Comparison of ENCODE assay signal across 37 cellular contexts in genomic region chr2:144748443-144748842, GRCh38.
"Had no signal": no experiment of that assay in that cellular context is flagged by ENCODE, and none has a peak within 500 bp of the region (broad histone marks: within the 10 kb centered on the region; RNA-seq: fewer than 3 reads in every experiment).

No MANE protein-coding gene starts in this region.

- H3K27ac Mint-ChIP-seq: activated B cell treated with CpG ODN at 0.5 μM for 24 hours; activated CD4-positive, alpha-beta memory T cell treated with anti-CD3 and anti-CD28 coated beads for 36 hours; activated CD4-positive, alpha-beta T cell treated with anti-CD3 and anti-CD28 coated beads, Interleukin-2, amount 10 ng/mL, durations not matched to agents 24 days and 14 days; activated CD8-positive, alpha-beta T cell treated with anti-CD3 and anti-CD28 coated beads for 36 hours; activated naive CD4-positive, alpha-beta T cell treated with anti-CD3 and anti-CD28 coated beads for 36 hours; activated naive CD8-positive, alpha-beta T cell; activated naive CD8-positive, alpha-beta T cell treated with anti-CD3 and anti-CD28 coated beads, Interleukin-2, amount 10 ng/mL, durations not matched to agents 7 days and 5 days; activated naive CD8-positive, alpha-beta T cell treated with anti-CD3 and anti-CD28 coated beads, Interleukin-2, amount 50 U/mL, for 24 hours; activated T-cell treated with anti-CD3 and anti-CD28 coated beads, Interleukin-2, amount 50 U/mL, for 72 hours; activated T-helper 1 cell treated with anti-CD3 and anti-CD28 coated beads, Interleukin-12 subunit alpha, Interleukin-12 subunit beta, Interleukin-2, Interleukin-4 antibody, amounts not matched to agents 30 ng/mL and 10 ng/mL and 1 ng/mL, durations not matched to agents 14 hours and 24 hours and 36 hours; activated T-helper 17 cell treated with anti-CD3 and anti-CD28 coated beads, Interleukin-2, amount 50 U/mL, for 72 hours; brain; T-helper 1 cell treated with Interleukin-12 subunit alpha and Interleukin-12 subunit beta and Interleukin-4 antibody, amounts not matched to agents 30 μg/mL and 1 μg/mL, for 36 hours; T-helper 2 cell treated with Interferon-gamma antibody and Interleukin-4, amounts not matched to agents 5 μg/mL and 100 μg/mL, for 36 hours had no signal

- ATAC-seq: activated CD8-positive, alpha-beta T cell treated with anti-CD3 and anti-CD28 coated beads for 36 hours; activated naive CD8-positive, alpha-beta T cell treated with anti-CD3 and anti-CD28 coated beads, Interleukin-2, amount 50 U/mL, for 24 hours; activated T-cell treated with anti-CD3 and anti-CD28 coated beads, Interleukin-2, amount 50 U/mL, for 4 hours; activated T-cell treated with anti-CD3 and anti-CD28 coated beads, Interleukin-2, amount 50 U/mL, for 72 hours; activated T-helper 17 cell treated with anti-CD3 and anti-CD28 coated beads, Interleukin-2, amount 50 U/mL, for 72 hours had no signal

- H3K27me3 ChIP-seq: ascending aorta, cardiac muscle cell had no signal

- DNase-seq: activated B cell treated with CpG ODN at 0.5 μM for 24 hours; activated CD4-positive, alpha-beta memory T cell treated with anti-CD3 and anti-CD28 coated beads for 36 hours; activated CD4-positive, alpha-beta T cell treated with anti-CD3 and anti-CD28 coated beads for 4 hours; activated CD4-positive, alpha-beta T cell treated with anti-CD3 and anti-CD28 coated beads, Interleukin-2, amount 10 ng/mL, durations not matched to agents 24 days and 14 days; activated CD4-positive, alpha-beta T cell treated with anti-CD3 and anti-CD28 coated beads, Interleukin-2, amount 50 U/mL, for 1 hour; activated CD4-positive, alpha-beta T cell treated with anti-CD3 and anti-CD28 coated beads, Interleukin-2, amount 50 U/mL, for 4 hours; activated CD4-positive, CD25-positive, alpha-beta regulatory T cell treated with anti-CD3 and anti-CD28 coated beads, Interleukin-2, amount 50 U/mL, for 72 hours; activated CD8-positive, alpha-beta memory T cell treated with anti-CD3 and anti-CD28 coated beads, Interleukin-2, amount 50 U/mL, for 4 hours; activated CD8-positive, alpha-beta T cell treated with anti-CD3 and anti-CD28 coated beads for 36 hours; activated effector memory CD4-positive, alpha-beta T cell treated with anti-CD3 and anti-CD28 coated beads, Interleukin-2, amount 50 U/mL, for 16 hours; activated gamma-delta T cell treated with Interleukin-2 at 50 U/mL for 16 hours; activated naive CD4-positive, alpha-beta T cell; activated naive CD4-positive, alpha-beta T cell treated with anti-CD3 and anti-CD28 coated beads for 36 hours; activated naive CD4-positive, alpha-beta T cell treated with anti-CD3 and anti-CD28 coated beads, Interleukin-2, amount 50 U/mL, for 16 hours; activated naive CD8-positive, alpha-beta T cell treated with anti-CD3 and anti-CD28 coated beads, Interleukin-2, amount 10 ng/mL, durations not matched to agents 7 days and 5 days; activated naive CD8-positive, alpha-beta T cell treated with anti-CD3 and anti-CD28 coated beads, Interleukin-2, amount 50 U/mL, for 24 hours; activated T-cell treated with anti-CD3 and anti-CD28 coated beads for 4 hours; activated T-cell treated with anti-CD3 and anti-CD28 coated beads, Interleukin-2, amount 50 U/mL, for 1 hour; activated T-cell treated with anti-CD3 and anti-CD28 coated beads, Interleukin-2, amount 50 U/mL, for 4 hours; activated T-cell treated with anti-CD3 and anti-CD28 coated beads, Interleukin-2, amount 50 U/mL, for 72 hours; amygdala; anterior cingulate cortex; caudate nucleus; cerebellar nuclear complex; T-helper 1 cell; T-helper 2 cell; T-helper 9 cell had no signal

- H3K4me1 Mint-ChIP-seq: activated B cell treated with CpG ODN at 0.5 μM for 24 hours; activated CD4-positive, alpha-beta T cell treated with anti-CD3 and anti-CD28 coated beads, Interleukin-2, amount 10 ng/mL, durations not matched to agents 24 days and 14 days; activated naive CD8-positive, alpha-beta T cell treated with anti-CD3 and anti-CD28 coated beads, Interleukin-2, amount 10 ng/mL, durations not matched to agents 7 days and 5 days; activated naive CD8-positive, alpha-beta T cell treated with anti-CD3 and anti-CD28 coated beads, Interleukin-2, amount 50 U/mL, for 24 hours; activated T-helper 17 cell treated with anti-CD3 and anti-CD28 coated beads, Interleukin-2, amount 50 U/mL, for 72 hours; brain; central memory CD8-positive, alpha-beta T cell had no signal

- H3K36me3 ChIP-seq: ascending aorta, cardiac muscle cell had no signal

- H3K27ac ChIP-seq: ascending aorta, cardiac muscle cell, VCaP had no signal

- H3K4me3 ChIP-seq: ascending aorta, cardiac muscle cell had no signal

- H3K27me3 Mint-ChIP-seq: activated B cell treated with CpG ODN at 0.5 μM for 24 hours; activated CD4-positive, alpha-beta memory T cell treated with anti-CD3 and anti-CD28 coated beads for 36 hours; activated CD4-positive, alpha-beta T cell treated with anti-CD3 and anti-CD28 coated beads, Interleukin-2, amount 10 ng/mL, durations not matched to agents 24 days and 14 days; activated CD8-positive, alpha-beta T cell treated with anti-CD3 and anti-CD28 coated beads for 36 hours; activated naive CD8-positive, alpha-beta T cell treated with anti-CD3 and anti-CD28 coated beads, Interleukin-2, amount 10 ng/mL, durations not matched to agents 7 days and 5 days; activated naive CD8-positive, alpha-beta T cell treated with anti-CD3 and anti-CD28 coated beads, Interleukin-2, amount 50 U/mL, for 24 hours had no signal

- H3K36me3 Mint-ChIP-seq: activated naive CD8-positive, alpha-beta T cell treated with anti-CD3 and anti-CD28 coated beads, Interleukin-2, amount 10 ng/mL, durations not matched to agents 7 days and 5 days had no signal

- H3K4me3 Mint-ChIP-seq: activated B cell treated with CpG ODN at 0.5 μM for 24 hours; activated CD4-positive, alpha-beta memory T cell treated with anti-CD3 and anti-CD28 coated beads for 36 hours; activated CD4-positive, alpha-beta T cell treated with anti-CD3 and anti-CD28 coated beads, Interleukin-2, amount 10 ng/mL, durations not matched to agents 24 days and 14 days; activated CD8-positive, alpha-beta T cell treated with anti-CD3 and anti-CD28 coated beads for 36 hours; activated naive CD4-positive, alpha-beta T cell treated with anti-CD3 and anti-CD28 coated beads for 36 hours; activated naive CD8-positive, alpha-beta T cell; activated naive CD8-positive, alpha-beta T cell treated with anti-CD3 and anti-CD28 coated beads, Interleukin-2, amount 10 ng/mL, durations not matched to agents 7 days and 5 days; activated naive CD8-positive, alpha-beta T cell treated with anti-CD3 and anti-CD28 coated beads, Interleukin-2, amount 50 U/mL, for 24 hours; activated T-cell treated with anti-CD3 and anti-CD28 coated beads, Interleukin-2, amount 50 U/mL, for 4 hours; activated T-cell treated with anti-CD3 and anti-CD28 coated beads, Interleukin-2, amount 50 U/mL, for 72 hours; activated T-helper 1 cell treated with anti-CD3 and anti-CD28 coated beads, Interleukin-12 subunit alpha, Interleukin-12 subunit beta, Interleukin-2, Interleukin-4 antibody, amounts not matched to agents 30 ng/mL and 10 ng/mL and 1 ng/mL, durations not matched to agents 14 hours and 24 hours and 36 hours; activated T-helper 17 cell treated with anti-CD3 and anti-CD28 coated beads, Interleukin-2, amount 50 U/mL, for 72 hours; brain; central memory CD8-positive, alpha-beta T cell; T-helper 1 cell treated with Interleukin-12 subunit alpha and Interleukin-12 subunit beta and Interleukin-4 antibody, amounts not matched to agents 30 μg/mL and 1 μg/mL, for 36 hours; T-helper 2 cell treated with Interferon-gamma antibody and Interleukin-4, amounts not matched to agents 5 μg/mL and 100 μg/mL, for 36 hours had no signal
